Comparison of ENCODE assay signal across 10 cellular contexts in the genomic region with DNA sequence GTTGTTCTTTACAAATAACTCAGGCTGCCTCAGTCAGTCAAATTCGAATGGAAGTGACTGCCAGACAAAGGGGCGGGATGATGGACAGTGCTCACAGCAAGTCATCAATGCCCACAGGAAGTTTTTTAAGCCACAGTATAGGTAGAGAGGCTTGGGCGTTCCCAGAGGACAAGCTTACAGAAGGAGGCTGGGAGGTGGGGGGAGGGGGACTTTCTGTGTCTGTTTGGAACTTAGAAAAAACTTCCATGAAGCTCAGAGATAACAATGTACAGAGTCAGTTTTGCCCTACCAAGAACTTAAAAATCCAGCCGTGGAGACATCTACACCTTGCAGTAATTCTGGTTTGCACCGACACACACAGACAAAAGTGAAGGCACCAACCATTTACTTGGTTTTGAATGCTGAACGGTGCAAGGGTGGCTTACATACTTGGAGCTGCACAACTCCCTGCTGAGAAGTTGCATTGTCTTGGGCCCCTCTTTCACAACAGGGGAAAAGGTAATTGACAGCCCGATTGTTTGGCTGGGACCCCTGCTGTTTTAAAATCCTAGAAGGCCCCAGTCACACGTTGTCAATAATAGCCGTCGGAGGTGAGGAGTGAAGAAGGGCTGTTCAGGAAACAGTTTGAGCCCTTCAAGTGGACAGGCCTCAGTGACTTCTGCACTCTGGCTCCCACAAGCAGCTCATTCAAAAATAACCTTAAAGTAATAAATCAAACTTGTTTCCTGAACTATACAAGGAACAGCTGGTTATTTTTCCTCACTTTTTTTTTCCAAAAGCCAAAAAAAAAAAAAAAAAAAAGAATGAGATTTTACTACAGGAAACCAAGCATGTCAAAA. TPM values are rescaled to one million over a fixed set of nuclear protein-coding genes. Genes with fewer than 3 reads are reported as not detected.
A peak's percentile ranks its signal among the peaks of the same experiment; 100 is the strongest.
DNase-seq lines count a peak whose midpoint lies in the region; ATAC-seq and TF ChIP-seq lines count a peak whose summit lies in the region.
"Had no signal": no experiment of that assay in that cellular context is flagged by ENCODE, and none has a peak within 500 bp of the region (broad histone marks: within the 10 kb centered on the region; RNA-seq: fewer than 3 reads in every experiment).

No MANE protein-coding gene starts in this region.

- no peak overlapping the region for H3K9ac ChIP-seq in neural progenitor cell

- H3K27ac ChIP-seq in neural progenitor cell (peak overlapping the region; percentile 46), foreskin keratinocyte (no peak overlapping the region)

- H3K27ac Mint-ChIP-seq in neural progenitor cell: peak overlapping the region; percentile 97
- H3K27ac Mint-ChIP-seq: activated naive CD4-positive, alpha-beta T cell treated with anti-CD3 and anti-CD28 coated beads, Interleukin-2, amount 50 U/mL, for 24 hours had no signal

- H3K36me3 Mint-ChIP-seq in neural progenitor cell: peaks cover 7% of the 10 kb centered on the region
- H3K36me3 Mint-ChIP-seq: activated naive CD4-positive, alpha-beta T cell treated with anti-CD3 and anti-CD28 coated beads, Interleukin-2, amount 50 U/mL, for 24 hours had no signal

- peak; percentile 48 for DNase-seq in HEK293T (ENCODE audit: extremely low spot score)
- peak; percentile 9 for DNase-seq in NCI-H69 (lab: John Stamatoyannopoulos, UW)
- DNase-seq in fibroblast of gingiva (ENCODE audit: low read depth): peak; percentile 15
- peak; percentile 95 for DNase-seq in neural progenitor cell (ENCODE audit: low spot score)
- DNase-seq in foreskin keratinocyte: no peak
- no peak for DNase-seq in activated naive CD4-positive, alpha-beta T cell treated with Interleukin-2 at 50 U/mL for 16 hours
- DNase-seq: NCI-H2171 had no signal

- peaks cover 3% of the 10 kb centered on the region for H3K27me3 Mint-ChIP-seq in neural progenitor cell (ENCODE audit: insufficient read depth, low read depth)

- H3K4me2 ChIP-seq in neural progenitor cell: peak overlapping the region; percentile 76

- POLR2A ChIA-PET in HEK293T (lab: Yijun Ruan, JAX): interaction anchor here (2.2 kb wide), 1 partner anchor 18 kb away, joined by 46 read pairs; a partner anchor contains a TSS

- TF ChIP-seq CTCF in neural progenitor cell (IDR thresholded peaks at IDR 0.05): no peak
- no peak for TF ChIP-seq CTCF in foreskin keratinocyte (conservative IDR thresholded peaks at IDR 0.05)

- peak overlapping the region; percentile 33 for H3K4me3 ChIP-seq in neural progenitor cell

- H3K4me1 ChIP-seq in neural progenitor cell (peaks cover 29% of the 10 kb centered on the region), foreskin keratinocyte (peaks cover 6% of the 10 kb centered on the region)

- peaks cover 47% of the 10 kb centered on the region for H3K4me1 Mint-ChIP-seq in neural progenitor cell
- H3K4me1 Mint-ChIP-seq: activated naive CD4-positive, alpha-beta T cell treated with anti-CD3 and anti-CD28 coated beads, Interleukin-2, amount 50 U/mL, for 24 hours had no signal

- ATAC-seq in HG03442 (IDR thresholded peaks at IDR 0.05; ENCODE audit: unreplicated experiment) (no peak), foreskin keratinocyte (no peak), HG02678 (IDR thresholded peaks at IDR 0.05; ENCODE audit: unreplicated experiment) (no peak)

- H3K4me3 Mint-ChIP-seq in neural progenitor cell: peak overlapping the region; percentile 73
- H3K4me3 Mint-ChIP-seq: activated naive CD4-positive, alpha-beta T cell treated with anti-CD3 and anti-CD28 coated beads, Interleukin-2, amount 50 U/mL, for 24 hours had no signal

- H4K20me1 ChIP-seq in neural progenitor cell (ENCODE audit: low read depth): peaks cover 5% of the 10 kb centered on the region

- CTCF ChIA-PET in HEK293T (lab: Yijun Ruan, JAX): interaction anchor here (0.6 to 2.6 kb wide), 3 partner anchors 15 to 201 kb away, joined by 3 to 39 read pairs (median 3); no protein-coding TSS in a partner anchor

- no peaks in the 10 kb centered on the region for H3K9me3 ChIP-seq in neural progenitor cell (ENCODE audit: low read depth)

- peaks cover 45% of the 10 kb centered on the region for H3F3A ChIP-seq in neural progenitor cell (ENCODE audit: low read depth)

- peaks cover 19% of the 10 kb centered on the region for H3K9me3 Mint-ChIP-seq in neural progenitor cell
- H3K9me3 Mint-ChIP-seq: activated naive CD4-positive, alpha-beta T cell treated with anti-CD3 and anti-CD28 coated beads, Interleukin-2, amount 50 U/mL, for 24 hours had no signal

- no peaks in the 10 kb centered on the region for H3K79me2 ChIP-seq in neural progenitor cell (ENCODE audit: low read depth)

- H3K27me3 ChIP-seq in neural progenitor cell (peaks cover 4% of the 10 kb centered on the region), foreskin keratinocyte (no peaks in the 10 kb centered on the region)

- no peak overlapping the region for H2AFZ ChIP-seq in neural progenitor cell (replicated peaks)

- H3K36me3 ChIP-seq in neural progenitor cell: no peaks in the 10 kb centered on the region

TF ChIP-seq in HEK293T, 16 proteins besides CTCF, POLR2A, EP300 and RAD21:
- TF ChIP-seq ZNF384 (IDR thresholded peaks at IDR 0.05): peak; percentile 88
- TF ChIP-seq, protein P1, sequence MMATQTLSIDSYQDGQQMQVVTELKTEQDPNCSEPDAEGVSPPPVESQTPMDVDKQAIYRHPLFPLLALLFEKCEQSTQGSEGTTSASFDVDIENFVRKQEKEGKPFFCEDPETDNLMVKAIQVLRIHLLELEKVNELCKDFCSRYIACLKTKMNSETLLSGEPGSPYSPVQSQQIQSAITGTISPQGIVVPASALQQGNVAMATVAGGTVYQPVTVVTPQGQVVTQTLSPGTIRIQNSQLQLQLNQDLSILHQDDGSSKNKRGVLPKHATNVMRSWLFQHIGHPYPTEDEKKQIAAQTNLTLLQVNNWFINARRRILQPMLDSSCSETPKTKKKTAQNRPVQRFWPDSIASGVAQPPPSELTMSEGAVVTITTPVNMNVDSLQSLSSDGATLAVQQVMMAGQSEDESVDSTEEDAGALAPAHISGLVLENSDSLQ (IDR thresholded peaks at IDR 0.05): peak; percentile 95
- TF ChIP-seq SUZ12 (IDR thresholded peaks at IDR 0.05): no peak

RNA-seq across cellular contexts. Expression of a gene that starts 18.8 kb away (rescaled TPM):
- total RNA-seq in neural progenitor cell (ENCODE audit: low replicate concordance) (17.2 and 22.5 TPM in 2 replicates), foreskin keratinocyte (11.5 and 14.1 TPM in 2 replicates)
- 7.1 and 10.5 TPM in 2 replicates for polyA plus RNA-seq in foreskin keratinocyte

Comparison
In these comparisons a context has a peak if more than half of its experiments do, and no peak if none do; other contexts are left out.
1. DNase-seq: peak in HEK293T (single experiment), NCI-H69 (single experiment), fibroblast of gingiva (single experiment) and neural progenitor cell (single experiment); none in foreskin keratinocyte (0 of 2) and activated naive CD4-positive, alpha-beta T cell treated with Interleukin-2 at 50 U/mL for 16 hours (single experiment).